1 cellular context compared by ENCODE assay signal in the genomic region with DNA sequence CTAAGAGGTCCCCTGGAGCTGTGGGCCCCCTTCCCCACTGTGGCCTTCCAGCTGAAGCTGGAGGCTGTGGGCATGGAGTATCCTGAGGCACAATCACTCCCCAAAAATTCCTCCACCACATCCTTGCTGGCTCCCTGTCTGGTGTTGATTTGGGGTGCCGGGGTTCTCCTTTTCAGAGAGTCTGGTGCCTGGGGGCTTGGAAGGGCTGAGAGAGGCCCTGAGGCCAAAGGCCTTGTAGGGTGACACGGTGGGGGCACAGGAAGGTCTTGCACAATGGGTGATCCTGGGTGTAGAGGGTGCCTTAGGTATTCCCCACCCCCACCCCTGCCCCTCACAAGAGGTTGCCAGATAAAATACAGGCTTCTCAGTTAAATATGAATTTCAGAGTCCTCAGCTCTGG.
TF ChIP-seq lines count a peak whose summit lies in the region.

No MANE protein-coding gene starts in this region.

TF ChIP-seq in H1, 55 proteins besides CTCF, POLR2A, EP300 and RAD21:
- TF ChIP-seq CREB1 (IDR thresholded peaks at IDR 0.05): no peak
- no peak for TF ChIP-seq SIN3A (conservative IDR thresholded peaks at IDR 0.05 in 1 of 2, IDR thresholded peaks at IDR 0.05 in 1 of 2; ENCODE audit: low read depth in 1 of 2, low read length in 2 of 2)
- no peak for TF ChIP-seq CHD1 (IDR thresholded peaks at IDR 0.05; ENCODE audit: low read depth, low read length)
- TF ChIP-seq SUZ12 (IDR thresholded peaks at IDR 0.05; ENCODE audit: low read length): no peak
- TF ChIP-seq ASH2L (IDR thresholded peaks at IDR 0.05; ENCODE audit: low read length): no peak
- no peak for TF ChIP-seq RNF2 (IDR thresholded peaks at IDR 0.05; ENCODE audit: borderline replicate concordance, low read depth, low read length, missing control alignments, poor library complexity, severe bottlenecking)
- no peak for TF ChIP-seq POLR2AphosphoS5 (IDR thresholded peaks at IDR 0.05; ENCODE audit: low read depth, low read length)
- no peak for TF ChIP-seq SP4 (IDR thresholded peaks at IDR 0.05; ENCODE audit: low read length)
- no peak for TF ChIP-seq KDM5A (IDR thresholded peaks at IDR 0.05; ENCODE audit: low read length)
- no peak for TF ChIP-seq ZNF274 (IDR thresholded peaks at IDR 0.05; ENCODE audit: borderline replicate concordance, extremely low read depth, low read length)
- no peak for TF ChIP-seq HDAC2 (IDR thresholded peaks at IDR 0.05; ENCODE audit: borderline replicate concordance in 1 of 2, low read depth in 2 of 2, low read length in 2 of 2)
- TF ChIP-seq BCL11A (IDR thresholded peaks at IDR 0.05; ENCODE audit: low read depth in 2 of 2, low read length in 2 of 2): no peak
- TF ChIP-seq CBX8 (IDR thresholded peaks at IDR 0.05; ENCODE audit: borderline replicate concordance, low read depth, low read length): no peak
- no peak for TF ChIP-seq TBP (IDR thresholded peaks at IDR 0.05; ENCODE audit: low read depth, low read length)
- TF ChIP-seq, protein P1, sequence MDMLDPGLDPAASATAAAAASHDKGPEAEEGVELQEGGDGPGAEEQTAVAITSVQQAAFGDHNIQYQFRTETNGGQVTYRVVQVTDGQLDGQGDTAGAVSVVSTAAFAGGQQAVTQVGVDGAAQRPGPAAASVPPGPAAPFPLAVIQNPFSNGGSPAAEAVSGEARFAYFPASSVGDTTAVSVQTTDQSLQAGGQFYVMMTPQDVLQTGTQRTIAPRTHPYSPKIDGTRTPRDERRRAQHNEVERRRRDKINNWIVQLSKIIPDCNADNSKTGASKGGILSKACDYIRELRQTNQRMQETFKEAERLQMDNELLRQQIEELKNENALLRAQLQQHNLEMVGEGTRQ (IDR thresholded peaks at IDR 0.05; ENCODE audit: low read length): no peak
- no peak for TF ChIP-seq PHF8 (conservative IDR thresholded peaks at IDR 0.05; ENCODE audit: low read depth, low read length)
- no peak for TF ChIP-seq SAP30 (IDR thresholded peaks at IDR 0.05; ENCODE audit: insufficient read depth, insufficient replicate concordance, low read length)
- TF ChIP-seq E2F6 (IDR thresholded peaks at IDR 0.05): no peak
- no peak for TF ChIP-seq SP1 (IDR thresholded peaks at IDR 0.05; ENCODE audit: low read depth, low read length)
- no peak for TF ChIP-seq SIX5 (IDR thresholded peaks at IDR 0.05; ENCODE audit: low read depth, low read length)
